8 cellular contexts compared by ENCODE assay signal in the genomic region with DNA sequence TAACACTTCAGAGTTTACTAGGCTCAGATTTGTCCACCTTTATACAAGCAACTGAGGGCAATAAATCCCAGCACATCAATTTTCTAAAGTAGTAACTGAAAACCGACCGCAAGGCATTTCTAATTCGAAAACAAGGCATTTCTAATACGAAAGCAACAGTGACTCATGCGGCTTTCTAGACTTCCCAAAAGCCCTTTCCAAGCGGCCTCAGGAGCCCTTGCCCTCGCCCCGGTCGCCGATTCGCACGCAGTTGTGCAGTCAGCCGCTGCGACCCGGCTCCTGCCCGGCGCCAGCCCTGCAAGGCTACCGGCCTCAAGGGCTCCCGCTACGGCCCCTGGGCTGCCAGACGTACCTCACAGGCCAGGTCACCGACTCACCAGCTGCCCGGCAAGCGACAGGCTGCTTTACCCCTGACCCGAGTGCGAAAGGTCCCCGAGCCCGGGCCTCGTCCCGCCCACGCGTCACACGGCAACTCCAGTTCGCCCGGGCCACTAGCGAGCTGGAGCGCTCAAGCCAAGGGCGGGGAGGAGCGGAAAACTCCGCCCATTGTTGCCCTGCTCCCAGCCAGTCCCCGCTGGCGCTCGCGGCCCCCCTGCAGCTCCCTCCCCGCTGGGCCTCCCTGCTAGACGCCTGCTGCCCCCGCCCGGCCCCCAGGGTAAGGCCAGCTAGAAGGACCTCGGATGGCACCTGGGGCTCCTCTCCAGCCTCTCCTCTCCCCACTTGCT. TPM values are rescaled to one million over a fixed set of nuclear protein-coding genes. Genes with fewer than 3 reads are reported as not detected.
DNase-seq lines count a peak whose midpoint lies in the region; ATAC-seq and TF ChIP-seq lines count a peak whose summit lies in the region.

No MANE protein-coding gene starts in this region.

- peak in 1 of 4 experiments; percentile 40 for TF ChIP-seq CTCF in gastroesophageal sphincter (IDR thresholded peaks at IDR 0.05)
- TF ChIP-seq CTCF in neutrophil (IDR thresholded peaks at IDR 0.05) = peak; percentile 65

- ATAC-seq in GM21360 (IDR thresholded peaks at IDR 0.05; ENCODE audit: unreplicated experiment) (peak; percentile 89), gastroesophageal sphincter (peak; percentile 97)

- no peaks in the 10 kb centered on the region for H3K36me3 ChIP-seq in SJCRH30
- no peaks in the 10 kb centered on the region for H3K36me3 ChIP-seq in gastroesophageal sphincter
- H3K36me3 ChIP-seq in neutrophil = peaks cover 13% of the 10 kb centered on the region
- H3K36me3 ChIP-seq in subcutaneous abdominal adipose tissue (ENCODE audit: control insufficient read depth in 5 of 5, insufficient read depth in 5 of 5, low read length in 5 of 5) = no peaks in the 10 kb centered on the region

- H3K27me3 ChIP-seq in SJCRH30 (no peaks in the 10 kb centered on the region), gastroesophageal sphincter (no peaks in the 10 kb centered on the region), neutrophil (no peaks in the 10 kb centered on the region), subcutaneous abdominal adipose tissue (ENCODE audit: control insufficient read depth in 5 of 5, insufficient read depth in 4 of 5, low read length in 5 of 5) (no peaks in the 10 kb centered on the region)

- peak; percentile 41 to 45 for TF ChIP-seq POLR2A in gastroesophageal sphincter (IDR thresholded peaks at IDR 0.05)

- H3K4me1 ChIP-seq in SJCRH30 (no peaks in the 10 kb centered on the region), gastroesophageal sphincter (peaks cover 20 to 99% (median 42%) of the 10 kb centered on the region in 3 donors), neutrophil (ENCODE audit: control insufficient read depth in 1 of 2, insufficient read depth in 1 of 2, low read depth in 1 of 2, low read length in 1 of 2) (peaks cover 88 to 91% of the 10 kb centered on the region in 2 experiments), subcutaneous abdominal adipose tissue (ENCODE audit: control insufficient read depth in 5 of 5, insufficient read depth in 5 of 5, low read length in 5 of 5) (peaks cover 23 to 94% (median 89%) of the 10 kb centered on the region in 5 donors)

- 0 to 5% methylated on average over 7 to 15 of the region's 49 CpGs for WGBS in gastroesophageal sphincter (ENCODE audit: low coverage in 1 of 2), 2 donors

- TF ChIP-seq EP300 in gastroesophageal sphincter (IDR thresholded peaks at IDR 0.05) = no peak

- H3K9me3 ChIP-seq in SJCRH30 (replicated peaks) (no peaks in the 10 kb centered on the region), gastroesophageal sphincter (no peaks in the 10 kb centered on the region), neutrophil (no peaks in the 10 kb centered on the region), subcutaneous abdominal adipose tissue (ENCODE audit: control insufficient read depth in 5 of 5, low read length in 5 of 5) (no peaks in the 10 kb centered on the region)

- H3K9ac ChIP-seq in subcutaneous abdominal adipose tissue (ENCODE audit: low read length in 5 of 5) = peak overlapping the region; percentile 65 to 90 (median 86)

- H3K4me3 ChIP-seq in SJCRH30 (peak overlapping the region; percentile 66), gastroesophageal sphincter (peak overlapping the region; percentile 67 to 82), neutrophil (ENCODE audit: low read depth in 1 of 2, low read length in 1 of 2) (peak overlapping the region; percentile 79 to 84), subcutaneous abdominal adipose tissue (ENCODE audit: low read depth in 1 of 5, low read length in 5 of 5) (peak overlapping the region; percentile 68 to 85 (median 74))

- DNase-seq in D341Med (ENCODE audit: low spot score) (peak; percentile 95), HS-5 (ENCODE audit: low read depth) (peak; percentile 79), SJCRH30 (peak; percentile 77 to 79)
- peak; percentile 81 for DNase-seq in activated naive CD4-positive, alpha-beta T cell treated with Interleukin-2 at 50 U/mL for 16 hours

- peak overlapping the region; percentile 91 for H3K27ac ChIP-seq in SJCRH30
- H3K27ac ChIP-seq in gastroesophageal sphincter = peak overlapping the region; percentile 65 to 84 (median 81)
- peak overlapping the region; percentile 94 for H3K27ac ChIP-seq in neutrophil
- peak overlapping the region; percentile 95 for H3K27ac ChIP-seq in subcutaneous abdominal adipose tissue (ENCODE audit: low read depth, low read length)

RNA-seq across cellular contexts. Expression of a gene that starts 7.3 kb away (rescaled TPM):
- 46.8 and 47.5 TPM in 2 replicates for total RNA-seq in SJCRH30 (2014; rRNA removed; shearing (Covaris generic))
- total RNA-seq in gastroesophageal sphincter = 100 to 1,000 TPM; 152 to 186 (median 173) TPM

RNA-seq across cellular contexts. Expression of a gene that starts 22.9 kb away (rescaled TPM):
- not detected in 2 replicates for total RNA-seq in SJCRH30 (2014; rRNA removed; shearing (Covaris generic))
- 1 to 10 TPM in 1 of 4 donors, not detected in 3; 5.7 TPM for total RNA-seq in gastroesophageal sphincter

RNA-seq across cellular contexts. Expression of a gene that starts 50.9 kb away (rescaled TPM):
- 67.0 and 75.1 TPM in 2 replicates for total RNA-seq in SJCRH30 (2014; rRNA removed; shearing (Covaris generic))
- total RNA-seq in gastroesophageal sphincter = 10 to 100 TPM; 56.8 to 80.9 (median 64.5) TPM

Comparison
In these comparisons a context has a peak if more than half of its experiments do, and no peak if none do; other contexts are left out.
1. Peak in every context shown above with its lines: DNase-seq, ATAC-seq, H3K4me3 ChIP-seq and H3K27ac ChIP-seq.